1 cellular context compared by ENCODE assay signal in genomic region chr7:1971946-1972654, GRCh38.
TF ChIP-seq lines count a peak whose summit lies in the region.

No MANE protein-coding gene starts in this region.

TF ChIP-seq in HepG2, 621 proteins besides CTCF, POLR2A, EP300 and RAD21 (continued from another document):
- TF ChIP-seq ZNF280D (CRISPR knock-in tag; IDR thresholded peaks at IDR 0.05) (no peak), FLYWCH1 (CRISPR knock-in tag; IDR thresholded peaks at IDR 0.05) (no peak), THYN1 (CRISPR knock-in tag; IDR thresholded peaks at IDR 0.05; ENCODE audit: borderline replicate concordance, low read depth) (no peak), ATF7 (IDR thresholded peaks at IDR 0.05) (no peak), ATF7 (CRISPR knock-in tag; IDR thresholded peaks at IDR 0.05) (no peak), ZNF788 (CRISPR knock-in tag; IDR thresholded peaks at IDR 0.05; ENCODE audit: borderline replicate concordance) (no peak), SIN3A (IDR thresholded peaks at IDR 0.05; ENCODE audit: borderline replicate concordance, low read depth, low read length) (no peak), ZNF512 (CRISPR knock-in tag; IDR thresholded peaks at IDR 0.05) (no peak), ZC3H13 (CRISPR knock-in tag; IDR thresholded peaks at IDR 0.05) (no peak)
